ENCODE assay signal across 25 cellular contexts in genomic region chr12:207804-208203, GRCh38. TPM values are rescaled to one million over a fixed set of nuclear protein-coding genes. Genes with fewer than 3 reads are reported as not detected.
A peak's percentile ranks its signal among the peaks of the same experiment; 100 is the strongest.
DNase-seq lines count a peak whose midpoint lies in the region; ATAC-seq, FAIRE-seq and TF ChIP-seq lines count a peak whose summit lies in the region.
"Had no signal": no experiment of that assay in that cellular context is flagged by ENCODE, and none has a peak within 500 bp of the region (broad histone marks: within the 10 kb centered on the region; RNA-seq: fewer than 3 reads in every experiment).

No MANE protein-coding gene starts in this region.

- intact Hi-C loops in natural killer cell (cut with micrococcal nuclease) (no loop called here), kidney (cut with DNase I) (no loop called here), spleen (cut with DNase I; ENCODE audit: low total_unique reads) (no loop called here)

- H3K36me3 ChIP-seq in kidney (ENCODE audit: control insufficient read depth in 1 of 2, insufficient read depth in 2 of 2, low read length in 2 of 2) (peaks cover 5 to 18% of the 10 kb centered on the region in 2 donors), spleen (no peaks in the 10 kb centered on the region), Karpas-422 (ENCODE audit: insufficient read depth, low read length) (no peaks in the 10 kb centered on the region)
- H3K36me3 ChIP-seq: BLaER1 had no signal

- no peaks in the 10 kb centered on the region for H4K20me1 ChIP-seq in Karpas-422 (ENCODE audit: insufficient read depth, low read depth, low read length)
- H4K20me1 ChIP-seq: BLaER1 had no signal

- ATAC-seq in natural killer cell treated with Interleukin-12 subunit alpha and Interleukin-12 subunit beta and Interleukin-15 and Interleukin-18, amount 100 ng/mL, for 72 hours, result no peak
- no peak for ATAC-seq in natural killer cell
- no peak for ATAC-seq in GM18868 (IDR thresholded peaks at IDR 0.05; ENCODE audit: unreplicated experiment)
- ATAC-seq: GM12878, GM23338, HCT116 had no signal

- H3K4me3 Mint-ChIP-seq in natural killer cell treated with Interleukin-12 subunit alpha and Interleukin-12 subunit beta and Interleukin-15 and Interleukin-18, amount 100 ng/mL, for 72 hours, result no peak overlapping the region
- no peak overlapping the region for H3K4me3 Mint-ChIP-seq in natural killer cell
- H3K4me3 Mint-ChIP-seq: B cell; CD4-positive, alpha-beta T cell; CD8-positive, alpha-beta memory T cell; GM23338; H9; HFFc6 had no signal

- H2AFZ ChIP-seq in Karpas-422 (ENCODE audit: low read length), result no peak overlapping the region
- H2AFZ ChIP-seq: GM23338 had no signal

- H3K27me3 ChIP-seq in spleen (replicated peaks in 1 of 7) (peaks cover 0 to 82% (median 30%) of the 10 kb centered on the region in 7 donors), Karpas-422 (ENCODE audit: low read length) (no peaks in the 10 kb centered on the region)
- H3K27me3 ChIP-seq: BLaER1 had no signal

- no peak for FAIRE-seq in kidney (lab: Jason Lieb, UNC)
- FAIRE-seq: A204.1, D721Med, GM12878 had no signal

- H3K27me3 Mint-ChIP-seq in natural killer cell treated with Interleukin-12 subunit alpha and Interleukin-12 subunit beta and Interleukin-15 and Interleukin-18, amount 100 ng/mL, for 72 hours, result peaks cover 42 to 51% of the 10 kb centered on the region in 2 donors
- peaks cover 37 to 63% of the 10 kb centered on the region in 2 donors for H3K27me3 Mint-ChIP-seq in natural killer cell (ENCODE audit: low read depth in 2 of 2)

- H3K9ac ChIP-seq in kidney (ENCODE audit: low read length in 2 of 2) (no peak overlapping the region), Karpas-422 (ENCODE audit: low read length) (no peak overlapping the region)
- H3K9ac ChIP-seq: BLaER1 had no signal

- no peaks in the 10 kb centered on the region for H3K36me3 Mint-ChIP-seq in natural killer cell treated with Interleukin-12 subunit alpha and Interleukin-12 subunit beta and Interleukin-15 and Interleukin-18, amount 100 ng/mL, for 72 hours
- no peaks in the 10 kb centered on the region for H3K36me3 Mint-ChIP-seq in natural killer cell
- H3K36me3 Mint-ChIP-seq: CD8-positive, alpha-beta memory T cell had no signal

- H3K4me3 ChIP-seq in kidney (ENCODE audit: low read length in 2 of 2) (no peak overlapping the region), spleen (no peak overlapping the region), Karpas-422 (ENCODE audit: low read length) (no peak overlapping the region)
- H3K4me3 ChIP-seq: BLaER1, GM12878, GM23338 had no signal

- no peak overlapping the region for H3K27ac Mint-ChIP-seq in natural killer cell treated with Interleukin-12 subunit alpha and Interleukin-12 subunit beta and Interleukin-15 and Interleukin-18, amount 100 ng/mL, for 72 hours
- no peak overlapping the region for H3K27ac Mint-ChIP-seq in natural killer cell
- H3K27ac Mint-ChIP-seq: B cell; CD4-positive, alpha-beta T cell; CD8-positive, alpha-beta memory T cell; GM23338; H9; HFFc6 had no signal

- peak; percentile 55 for DNase-seq in natural killer cell treated with Interleukin-12 subunit alpha and Interleukin-12 subunit beta and Interleukin-15 and Interleukin-18, amount 100 ng/mL, for 72 hours (ENCODE audit: low spot score)
- DNase-seq in natural killer cell, result no peak
- peak; percentile 54 for DNase-seq in kidney
- peak; percentile 61 for DNase-seq in spleen
- DNase-seq in T1000 (lab: John Stamatoyannopoulos, UW), result no peak
- no peak for DNase-seq in Karpas-422
- DNase-seq: CD4-positive, alpha-beta T cell; CD8-positive, alpha-beta memory T cell; DMS 273 treated with DMSO at 0.1 percent for 48 hours; DMS79; EL; GDM1; H9; HFFc6 had no signal

- no peak overlapping the region for H3K4me2 ChIP-seq in Karpas-422 (ENCODE audit: low read depth, low read length, poor library complexity, severe bottlenecking)
- H3K4me2 ChIP-seq: BLaER1, GM23338 had no signal

- 83 to 91% (median 86%) methylated on average over 10 of the region's 10 CpGs for WGBS in spleen, 5 donors

- H3K27ac ChIP-seq in kidney (ENCODE audit: low read depth in 2 of 2, low read length in 2 of 2) (no peak overlapping the region), spleen (no peak overlapping the region), Karpas-422 (ENCODE audit: low read length) (no peak overlapping the region)
- H3K27ac ChIP-seq: 22Rv1, BLaER1, C4-2B had no signal

- no peaks in the 10 kb centered on the region for H3K9me3 Mint-ChIP-seq in natural killer cell treated with Interleukin-12 subunit alpha and Interleukin-12 subunit beta and Interleukin-15 and Interleukin-18, amount 100 ng/mL, for 72 hours
- H3K9me3 Mint-ChIP-seq in natural killer cell, result no peaks in the 10 kb centered on the region
- H3K9me3 Mint-ChIP-seq: CD4-positive, alpha-beta T cell; CD8-positive, alpha-beta memory T cell; H9; HFFc6 had no signal

- H3K4me1 Mint-ChIP-seq in natural killer cell treated with Interleukin-12 subunit alpha and Interleukin-12 subunit beta and Interleukin-15 and Interleukin-18, amount 100 ng/mL, for 72 hours (ENCODE audit: low read depth in 2 of 2), result peaks cover 3 to 4% of the 10 kb centered on the region in 2 donors
- H3K4me1 Mint-ChIP-seq in natural killer cell, result peaks cover 4 to 5% of the 10 kb centered on the region in 2 donors

- peaks cover 36 to 49% of the 10 kb centered on the region in 2 donors for H3K4me1 ChIP-seq in kidney (ENCODE audit: control insufficient read depth in 1 of 2, insufficient read depth in 1 of 2, low read depth in 1 of 2, low read length in 2 of 2)
- H3K4me1 ChIP-seq in spleen, result peaks cover 0 to 25% (median 13%) of the 10 kb centered on the region in 6 donors
- peaks cover 5% of the 10 kb centered on the region for H3K4me1 ChIP-seq in Karpas-422 (ENCODE audit: low read length)

- H3K79me2 ChIP-seq in Karpas-422 (ENCODE audit: low read length), result no peaks in the 10 kb centered on the region

- no peaks in the 10 kb centered on the region for H3K9me2 ChIP-seq in Karpas-422 (replicated peaks; ENCODE audit: insufficient read depth, low read length)

- H3K9me3 ChIP-seq in kidney (ENCODE audit: control insufficient read depth in 1 of 2, low read length in 2 of 2), result no peaks in the 10 kb centered on the region
- H3K9me3 ChIP-seq in spleen, result no peaks in the 10 kb centered on the region
- H3K9me3 ChIP-seq in Karpas-422 (ENCODE audit: low read length), result no peaks in the 10 kb centered on the region
- H3K9me3 ChIP-seq: BLaER1 had no signal

- no peak for TF ChIP-seq CTCF in natural killer cell (IDR thresholded peaks at IDR 0.05)
- no peak for TF ChIP-seq CTCF in kidney (IDR thresholded peaks at IDR 0.05; ENCODE audit: borderline replicate concordance, extremely low read depth, insufficient read depth)
- no peak for TF ChIP-seq CTCF in spleen (IDR thresholded peaks at IDR 0.05 in 8 of 11, conservative IDR thresholded peaks at IDR 0.05 in 3 of 11)

- no peak for TF ChIP-seq POLR2A in spleen (IDR thresholded peaks at IDR 0.05)

RNA-seq across cellular contexts. Expression of gene SLC6A12, which starts 6.2 kb away (rescaled TPM):
- under 1 TPM in 1 of 2 donors, not detected in 1; 0.11 TPM for total RNA-seq in natural killer cell treated with Interleukin-12 subunit alpha and Interleukin-12 subunit beta and Interleukin-15 and Interleukin-18, amount 100 ng/mL, for 72 hours
- under 1 TPM in 2 of 3 donors, not detected in 1; 0.54 to 0.70 TPM for total RNA-seq in natural killer cell
- total RNA-seq in kidney, result 130 TPM
- 45.6 TPM for polyA plus RNA-seq in kidney (ENCODE audit: insufficient read depth, low read depth, low replicate concordance)
- 1 to 10 TPM in 6 of 7 donors, under 1 TPM in 1; 0.91 to 3.1 (median 2.7) TPM for total RNA-seq in spleen
- polyA plus RNA-seq in spleen, result 1 to 10 TPM in 1 of 3 donors, under 1 TPM in 2; 0.35 to 1.2 (median 0.50) TPM
- 0.14 TPM in 1 of 2 replicates, not detected in the other for total RNA-seq in Karpas-422 (2014; rRNA removed; shearing (Covaris generic); ENCODE audit: low replicate concordance)
- total RNA-seq: B cell; CD4-positive, alpha-beta T cell; HFFc6 had no signal
- polyA plus RNA-seq: CD8-positive, alpha-beta memory T cell; GM23338 had no signal

RNA-seq across cellular contexts. Expression of gene SLC6A13, which starts 54.8 kb away (rescaled TPM):
- 1 to 10 TPM in 1 of 2 donors, under 1 TPM in 1; 0.92 to 1.9 TPM for total RNA-seq in natural killer cell treated with Interleukin-12 subunit alpha and Interleukin-12 subunit beta and Interleukin-15 and Interleukin-18, amount 100 ng/mL, for 72 hours
- 1 to 10 TPM in 1 of 3 donors, under 1 TPM in 1, not detected in 1; 0.79 to 2.2 TPM for total RNA-seq in natural killer cell
- 22.8 TPM for total RNA-seq in kidney
- polyA plus RNA-seq in kidney (ENCODE audit: insufficient read depth, low read depth, low replicate concordance), result 161 TPM
- 1 to 10 TPM in 1 of 7 donors, under 1 TPM in 1, not detected in 5; 0.30 to 1.7 TPM for total RNA-seq in spleen
- polyA plus RNA-seq in spleen, result under 1 TPM; 0.22 to 0.39 (median 0.24) TPM
- not detected in 2 replicates for total RNA-seq in Karpas-422 (2014; rRNA removed; shearing (Covaris generic); ENCODE audit: low replicate concordance)
- total RNA-seq: GM23338, H9, HFFc6 had no signal
- polyA plus RNA-seq: AG04450; CD8-positive, alpha-beta memory T cell; GM23338 had no signal

Comparison
In these comparisons a context has a peak if more than half of its experiments do, and no peak if none do; other contexts are left out.
1. DNase-seq: peak in natural killer cell treated with Interleukin-12 subunit alpha and Interleukin-12 subunit beta and Interleukin-15 and Interleukin-18, amount 100 ng/mL, for 72 hours (single experiment), kidney (single experiment) and spleen (single experiment); none in natural killer cell (single experiment), T1000 (single experiment) and Karpas-422 (single experiment).
2. RNA of gene SLC6A12, which starts 6.2 kb away (total RNA-seq): 130 TPM in kidney (single experiment); 0.91 to 3.1 TPM in spleen, 0.54 to 0.70 TPM in natural killer cell, 0.11 TPM in natural killer cell treated with Interleukin-12 subunit alpha and Interleukin-12 subunit beta and Interleukin-15 and Interleukin-18, amount 100 ng/mL, for 72 hours and 0.14 TPM in Karpas-422; every median in the first group is over 10 times any median in the second.